In genomic region chr17:6555331-6556120, GRCh38 we compare ENCODE assay signal across 8 cellular contexts. TPM values are rescaled to one million over a fixed set of nuclear protein-coding genes. Genes with fewer than 3 reads are reported as not detected.
A peak's percentile ranks its signal among the peaks of the same experiment; 100 is the strongest.
DNase-seq lines count a peak whose midpoint lies in the region; ATAC-seq, FAIRE-seq and TF ChIP-seq lines count a peak whose summit lies in the region.

No MANE protein-coding gene starts in this region.

- no peak for FAIRE-seq in small intestine (lab: Jason Lieb, UNC)

- ATAC-seq in GM19455 (IDR thresholded peaks at IDR 0.05; ENCODE audit: unreplicated experiment) = no peak

- H3K27ac ChIP-seq in small intestine (ENCODE audit: low read depth in 1 of 2, low read length in 1 of 2) = no peak overlapping the region

- in situ Hi-C loops in astrocyte of the cerebellum (cut with HindIII; ENCODE audit: low sequenced_read_pairs) = no loop called here

- no peaks in the 10 kb centered on the region for H3K36me3 ChIP-seq in small intestine (ENCODE audit: control insufficient read depth in 2 of 2, insufficient read depth in 2 of 2, low read length in 2 of 2)

- peak; percentile 7 for DNase-seq in stimulated activated CD4-positive, alpha-beta T cell treated with anti-CD3 and anti-CD28 coated beads, Interleukin-1b, Interleukin-23, amount 100 ng/mL, for 48 hours
- no peak for DNase-seq in stimulated activated CD4-positive, alpha-beta T cell treated with anti-CD3 and anti-CD28 coated beads, Interleukin-12 subunit alpha, Interleukin-12 subunit beta, amount 100 ng/mL, for 4 hours
- DNase-seq in astrocyte of the cerebellum (ENCODE audit: low read depth) (no peak), iPS-NIHi11 (ENCODE audit: low spot score) (peak; percentile 64), small intestine (peak; percentile 38), dedifferentiated amniotic fluid mesenchymal stem cell (ENCODE audit: extremely low spot score) (no peak), germinal center (ENCODE audit: low spot score) (no peak)

- peaks cover 0 to 2% of the 10 kb centered on the region in 2 donors for H3K4me1 ChIP-seq in small intestine (ENCODE audit: control insufficient read depth in 2 of 2, insufficient read depth in 1 of 2, low read depth in 1 of 2, low read length in 1 of 2)

- no peak for TF ChIP-seq CTCF in astrocyte of the cerebellum (IDR thresholded peaks at IDR 0.05; ENCODE audit: low read depth, low read length, missing control alignments)

- no peaks in the 10 kb centered on the region for H3K9me3 ChIP-seq in small intestine (ENCODE audit: control insufficient read depth, low read depth)

- H3K4me3 ChIP-seq in astrocyte of the cerebellum (ENCODE audit: low read depth, low read length) (peak overlapping the region; percentile 38), small intestine (ENCODE audit: low read depth in 1 of 2, low read length in 2 of 2) (peak overlapping the region; percentile 33 to 51)

- 2 to 3% (median 2%) methylated on average over 33 to 56 of the region's 56 CpGs for WGBS in small intestine, 3 donors

- peaks cover 0 to 10% of the 10 kb centered on the region in 2 donors for H3K27me3 ChIP-seq in small intestine (ENCODE audit: control insufficient read depth in 2 of 2, insufficient read depth in 2 of 2, low read length in 2 of 2)

RNA-seq across cellular contexts. Expression of gene PITPNM3, which starts 0.8 kb away (rescaled TPM):
- 1 to 10 TPM in 1 of 3 donors, under 1 TPM in 2; 0.22 to 1.7 (median 0.27) TPM for polyA plus RNA-seq in small intestine

Comparison
In these comparisons a context has a peak if more than half of its experiments do, and no peak if none do; other contexts are left out.
1. DNase-seq: peak in stimulated activated CD4-positive, alpha-beta T cell treated with anti-CD3 and anti-CD28 coated beads, Interleukin-1b, Interleukin-23, amount 100 ng/mL, for 48 hours (single experiment), iPS-NIHi11 (single experiment) and small intestine (single experiment); none in stimulated activated CD4-positive, alpha-beta T cell treated with anti-CD3 and anti-CD28 coated beads, Interleukin-12 subunit alpha, Interleukin-12 subunit beta, amount 100 ng/mL, for 4 hours (single experiment), astrocyte of the cerebellum (single experiment), dedifferentiated amniotic fluid mesenchymal stem cell (single experiment) and germinal center (single experiment).